8 cellular contexts compared by ENCODE assay signal in genomic region chr4:146945556-146946374, GRCh38. TPM values are rescaled to one million over a fixed set of nuclear protein-coding genes. Genes with fewer than 3 reads are reported as not detected.
DNase-seq lines count a peak whose midpoint lies in the region; ATAC-seq and TF ChIP-seq lines count a peak whose summit lies in the region.

TTC29 (minus strand) TSS chr4:146945864; CDS start chr4:146939895, 5,969 bp downstream.

- peak; percentile 99 to 100 (median 100) for ATAC-seq in heart right ventricle

- H3K27me3 ChIP-seq in adrenal gland (peaks cover 5% of the 10 kb centered on the region), heart right ventricle (peaks cover 0 to 18% (median 0%) of the 10 kb centered on the region in 7 donors), transverse colon (peaks cover 34% of the 10 kb centered on the region)

- in situ Hi-C loops in transverse colon (cut with MboI; ENCODE audit: low pct_ligation_motif_present in 1 of 4, low pct_unique_long_range_greater_than_20kb in 1 of 4, low sequenced_read_pairs in 3 of 4), result no loop called here

- WGBS in adrenal gland, 4 donors, result 0 to 1% (median 1%) methylated on average over 14 to 39 of the region's 39 CpGs
- 1% methylated on average over 39 of the region's 39 CpGs for WGBS in heart right ventricle, 2 donors
- WGBS in transverse colon (ENCODE audit: low coverage in 1 of 2), 2 donors, result 1% methylated on average over 13 to 35 of the region's 39 CpGs

- peak; percentile 36 for DNase-seq in GM04503 (ENCODE audit: low read depth)
- DNase-seq in HFF-Myc (ENCODE audit: extremely low read depth, low read depth), result peak; percentile 45
- DNase-seq in NAMALWA (ENCODE audit: low spot score), result peak; percentile 84
- peak; percentile 82 for DNase-seq in SW480 (ENCODE audit: low spot score)
- peak; percentile 87 to 95 (median 92) for DNase-seq in adrenal gland
- peak; percentile 89 to 90 for DNase-seq in heart right ventricle
- DNase-seq in pons (ENCODE audit: low spot score), result peak; percentile 82
- peak; percentile 91 for DNase-seq in transverse colon

- H3K36me3 ChIP-seq in adrenal gland (replicated peaks in 1 of 2) (no peaks in the 10 kb centered on the region), heart right ventricle (no peaks in the 10 kb centered on the region), transverse colon (no peaks in the 10 kb centered on the region)

- TF ChIP-seq CTCF in HFF-Myc (IDR thresholded peaks at IDR 0.05; ENCODE audit: low read depth, low read length, missing control alignments), result no peak
- no peak for TF ChIP-seq CTCF in adrenal gland (IDR thresholded peaks at IDR 0.05)
- TF ChIP-seq CTCF in heart right ventricle (IDR thresholded peaks at IDR 0.05), result no peak
- TF ChIP-seq CTCF in transverse colon (IDR thresholded peaks at IDR 0.05), result no peak

- H3K4me1 ChIP-seq in adrenal gland (replicated peaks in 1 of 2), result peaks cover 0 to 9% of the 10 kb centered on the region in 2 donors
- H3K4me1 ChIP-seq in heart right ventricle, result peaks cover 0 to 19% (median 12%) of the 10 kb centered on the region in 9 donors
- peaks cover 4 to 22% (median 9%) of the 10 kb centered on the region in 4 donors for H3K4me1 ChIP-seq in transverse colon

- H3K9me3 ChIP-seq in adrenal gland (replicated peaks in 1 of 3) (no peaks in the 10 kb centered on the region), heart right ventricle (no peaks in the 10 kb centered on the region), transverse colon (no peaks in the 10 kb centered on the region)

- intact Hi-C loops in adrenal gland (cut with DNase I) (no loop called here), heart right ventricle (cut with DNase I) (no loop called here), transverse colon (cut with DNase I; ENCODE audit: low total_unique reads) (no loop called here)

- no peak for TF ChIP-seq POLR2A in adrenal gland (IDR thresholded peaks at IDR 0.05)
- no peak for TF ChIP-seq POLR2A in transverse colon (IDR thresholded peaks at IDR 0.05)

- peak within 1 kb of the TSS; percentile 47 for H3K4me3 ChIP-seq in HFF-Myc (replicated peaks; ENCODE audit: low read depth, low read length)
- peak within 1 kb of the TSS in 2 of 4 donors; percentile 9 to 64 for H3K4me3 ChIP-seq in adrenal gland
- peak within 1 kb of the TSS; percentile 33 to 59 (median 52) for H3K4me3 ChIP-seq in heart right ventricle
- H3K4me3 ChIP-seq in transverse colon, result peak within 1 kb of the TSS; percentile 10 to 62 (median 42)

- H3K27ac ChIP-seq in adrenal gland (no peak within 1 kb of the TSS), heart right ventricle (no peak within 1 kb of the TSS), transverse colon (no peak within 1 kb of the TSS)

- TF ChIP-seq EP300 in transverse colon (IDR thresholded peaks at IDR 0.05; ENCODE audit: low read depth), result no peak

RNA-seq across cellular contexts. Expression of gene TTC29, which starts in this region (rescaled TPM):
- total RNA-seq in adrenal gland, result not detected
- not detected for polyA plus RNA-seq in adrenal gland
- total RNA-seq in heart right ventricle, result under 1 TPM in 1 of 10 donors, not detected in 9; 0.28 TPM
- not detected for polyA plus RNA-seq in heart right ventricle
- total RNA-seq in transverse colon, result not detected

Comparison
In these comparisons a context has a peak if more than half of its experiments do, and no peak if none do; other contexts are left out.
1. Peak in DNase-seq in adrenal gland; RNA of the gene not detected or under 1 TPM.
2. Peak in DNase-seq, ATAC-seq and H3K4me3 ChIP-seq in heart right ventricle; RNA of the gene not detected or under 1 TPM.
3. Peak in DNase-seq and H3K4me3 ChIP-seq in transverse colon; RNA of the gene not detected or under 1 TPM.
4. DNase-seq: peak in every context shown above with its lines; median percentile 92 in adrenal gland; 91 in transverse colon; 90 in heart right ventricle; 84 in NAMALWA; 82 in SW480; 82 in pons; 45 in HFF-Myc; 36 in GM04503.